In genomic region chr2:211611621-211612020, GRCh38 we compare ENCODE assay signal across 20 cellular contexts.
DNase-seq lines count a peak whose midpoint lies in the region; ATAC-seq and TF ChIP-seq lines count a peak whose summit lies in the region.
"Had no signal": no experiment of that assay in that cellular context is flagged by ENCODE, and none has a peak within 500 bp of the region (broad histone marks: within the 10 kb centered on the region; RNA-seq: fewer than 3 reads in every experiment).

No MANE protein-coding gene starts in this region.

- no peak overlapping the region for H3K27ac ChIP-seq in CD4-positive, alpha-beta T cell (ENCODE audit: low read depth, low read length)
- no peak overlapping the region for H3K27ac ChIP-seq in PC-3 (ENCODE audit: low read length)
- H3K27ac ChIP-seq: brain microvascular endothelial cell, C4-2B, dorsolateral prefrontal cortex, heart right ventricle, neural progenitor cell had no signal

- CTCF ChIA-PET in CD4-positive, alpha-beta T cell (lab: Charles Lee) = interaction anchor here (0.5 kb wide), 1 partner anchor 75 kb away, joined by 3 read pairs; no protein-coding TSS in a partner anchor
- CTCF ChIA-PET in PC-3 (lab: Charles Lee) = no interaction called here

- BruUV-seq in PC-3 (replicated peaks; lab: Mats Ljungman, UMichigan) = no TSS peak

- H3K36me3 ChIP-seq in PC-3 (ENCODE audit: low read depth, low read length) = no peaks in the 10 kb centered on the region
- H3K36me3 ChIP-seq: brain microvascular endothelial cell, HAP-1, heart right ventricle, neural progenitor cell had no signal

- H3K27ac Mint-ChIP-seq in CD4-positive, alpha-beta T cell = peak overlapping the region; percentile 24
- H3K27ac Mint-ChIP-seq in central memory CD8-positive, alpha-beta T cell (ENCODE audit: low read depth) = no peak overlapping the region
- H3K27ac Mint-ChIP-seq: memory B cell, neural progenitor cell had no signal

- no peaks in the 10 kb centered on the region for H4K20me1 ChIP-seq in PC-3 (ENCODE audit: low read length)

- H3K36me3 Mint-ChIP-seq in CD4-positive, alpha-beta T cell (ENCODE audit: low read depth) = no peaks in the 10 kb centered on the region
- H3K36me3 Mint-ChIP-seq in central memory CD8-positive, alpha-beta T cell (ENCODE audit: insufficient read depth) = no peaks in the 10 kb centered on the region
- H3K36me3 Mint-ChIP-seq: memory B cell had no signal

- no peaks in the 10 kb centered on the region for H3K27me3 ChIP-seq in CD4-positive, alpha-beta T cell (ENCODE audit: control insufficient read depth, insufficient read depth, low read length)
- 0 out of 2 replicates have a peak, but pooled peaks cover 5% of the 10 kb centered on the region for H3K27me3 ChIP-seq in PC-3 (ENCODE audit: low read length)
- H3K27me3 ChIP-seq: brain microvascular endothelial cell, dorsolateral prefrontal cortex, heart right ventricle, neural progenitor cell had no signal

- no peak for TF ChIP-seq CTCF in CD4-positive, alpha-beta T cell (IDR thresholded peaks at IDR 0.05)
- TF ChIP-seq CTCF in PC-3 (conservative IDR thresholded peaks at IDR 0.05; ENCODE audit: low read depth, low read length) = no peak

- no peaks in the 10 kb centered on the region for H3K9me2 ChIP-seq in PC-3 (replicated peaks; ENCODE audit: low read length)

- intact Hi-C loops in CD4-positive, alpha-beta T cell (cut with DNase I, micrococcal nuclease) = no loop called here
- intact Hi-C loops in PC-3 (cut with micrococcal nuclease) = no loop called here

- no peaks in the 10 kb centered on the region for H3K9me3 ChIP-seq in CD4-positive, alpha-beta T cell (ENCODE audit: control insufficient read depth, low read length)
- H3K9me3 ChIP-seq in PC-3 (ENCODE audit: low read length) = no peaks in the 10 kb centered on the region
- H3K9me3 ChIP-seq: HAP-1, heart right ventricle had no signal

- H3K4me1 ChIP-seq in PC-3 (ENCODE audit: insufficient read depth, low read length) = no peaks in the 10 kb centered on the region
- H3K4me1 ChIP-seq: HAP-1, heart right ventricle, neural progenitor cell had no signal

- no peaks in the 10 kb centered on the region for H3K79me2 ChIP-seq in PC-3 (ENCODE audit: low read length)

- ATAC-seq in CD4-positive, alpha-beta T cell (ENCODE audit: poor library complexity) = no peak
- no peak for ATAC-seq in PC-3
- no peak for ATAC-seq in central memory CD8-positive, alpha-beta T cell (replicated peaks; ENCODE audit: extremely low read depth, poor library complexity, severe bottlenecking)
- ATAC-seq: heart right ventricle, Right ventricle myocardium inferior had no signal

- POLR2A ChIA-PET in CD4-positive, alpha-beta T cell (lab: Charles Lee) = no interaction called here
- POLR2A ChIA-PET in PC-3 (lab: Charles Lee; ENCODE audit: unreplicated experiment) = no interaction called here

- peak overlapping the region; percentile 60 for H2AFZ ChIP-seq in PC-3 (ENCODE audit: low read length)

- H3F3A ChIP-seq in PC-3 (ENCODE audit: low read length, unreplicated experiment) = no peaks in the 10 kb centered on the region

- DNase-seq in AML-193 (lab: John Stamatoyannopoulos, UW) = peak; percentile 21 to 27
- no peak for DNase-seq in CD4-positive, alpha-beta T cell
- no peak for DNase-seq in PC-3
- DNase-seq in central memory CD8-positive, alpha-beta T cell (ENCODE audit: low spot score in 2 of 2) = no peak
- DNase-seq in NOMO-1 treated with DMSO at 0.1 percent for 48 hours (lab: John Stamatoyannopoulos, UW; ENCODE audit: unreplicated experiment) = no peak
- DNase-seq in ecto neural progenitor cell (ENCODE audit: low spot score) = no peak
- DNase-seq in RKO (ENCODE audit: low spot score) = no peak
- DNase-seq: activated CD4-positive, alpha-beta T cell treated with anti-CD3 and anti-CD28 coated beads, Interleukin-2, amount 50 U/mL, for 1 hour; brain microvascular endothelial cell; dorsolateral prefrontal cortex; heart right ventricle; NCI-H1105; NCI-H2171 treated with DMSO at 0.1 percent for 48 hours; substantia nigra; T1000 had no signal

- peak overlapping the region; percentile 56 for H3K4me3 ChIP-seq in PC-3 (ENCODE audit: low read length)
- H3K4me3 ChIP-seq: dorsolateral prefrontal cortex, HAP-1, heart right ventricle, neural progenitor cell had no signal

- peak overlapping the region; percentile 69 for H3K4me2 ChIP-seq in PC-3 (ENCODE audit: low read length)
- H3K4me2 ChIP-seq: neural progenitor cell had no signal

- H3K4me3 Mint-ChIP-seq in CD4-positive, alpha-beta T cell = peak overlapping the region; percentile 79
- peak overlapping the region; percentile 67 for H3K4me3 Mint-ChIP-seq in central memory CD8-positive, alpha-beta T cell
- H3K4me3 Mint-ChIP-seq: memory B cell, neural progenitor cell had no signal

- no peak overlapping the region for H3K9ac ChIP-seq in PC-3 (ENCODE audit: low read length)
- H3K9ac ChIP-seq: neural progenitor cell had no signal

- no peaks in the 10 kb centered on the region for H3K27me3 Mint-ChIP-seq in CD4-positive, alpha-beta T cell
- no peaks in the 10 kb centered on the region for H3K27me3 Mint-ChIP-seq in central memory CD8-positive, alpha-beta T cell
- H3K27me3 Mint-ChIP-seq: memory B cell had no signal

- no peaks in the 10 kb centered on the region for H3K9me3 Mint-ChIP-seq in CD4-positive, alpha-beta T cell
- peaks cover 5% of the 10 kb centered on the region for H3K9me3 Mint-ChIP-seq in central memory CD8-positive, alpha-beta T cell
- H3K9me3 Mint-ChIP-seq: memory B cell had no signal

- H3K4me1 Mint-ChIP-seq in CD4-positive, alpha-beta T cell (ENCODE audit: low read depth) = no peaks in the 10 kb centered on the region
- H3K4me1 Mint-ChIP-seq in central memory CD8-positive, alpha-beta T cell = no peaks in the 10 kb centered on the region
- H3K4me1 Mint-ChIP-seq: memory B cell had no signal

Comparison
In these comparisons a context has a peak if more than half of its experiments do, and no peak if none do; other contexts are left out.
1. DNase-seq: peak in AML-193 (2 of 2); none in CD4-positive, alpha-beta T cell (0 of 10), PC-3 (single experiment), central memory CD8-positive, alpha-beta T cell (0 of 2), NOMO-1 treated with DMSO at 0.1 percent for 48 hours (single experiment), ecto neural progenitor cell (single experiment) and RKO (single experiment).